Comparison of ENCODE assay signal across 15 cellular contexts in the genomic region with DNA sequence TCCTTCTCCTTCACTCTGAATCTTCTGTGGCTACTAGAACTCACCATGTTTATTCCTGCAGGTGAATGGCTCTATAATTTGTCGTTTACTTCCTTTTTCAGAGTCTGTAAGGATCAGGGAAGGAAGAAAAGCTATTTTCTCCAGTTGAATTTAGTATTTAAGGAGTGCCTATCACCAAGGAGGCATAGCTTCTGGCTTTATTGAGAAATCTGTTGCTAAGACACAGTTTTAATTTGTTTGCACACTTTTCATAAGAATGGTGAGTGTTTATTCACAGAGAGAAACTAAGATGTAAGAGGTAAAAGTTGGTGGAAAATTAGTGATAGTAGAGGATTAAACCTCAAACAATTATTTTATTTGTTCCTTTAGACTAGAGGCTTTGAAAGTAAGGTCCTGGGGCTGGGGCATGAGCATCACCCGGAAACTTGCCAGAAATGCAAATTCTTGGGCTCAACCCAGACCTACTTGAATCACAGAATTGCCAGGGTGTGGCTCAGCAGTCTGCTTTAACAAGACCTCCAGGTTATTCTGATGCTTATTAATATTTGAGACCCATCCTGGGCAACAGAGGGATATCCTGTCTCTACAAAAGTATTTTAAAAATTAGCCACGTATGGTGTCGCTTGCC.
A peak's percentile ranks its signal among the peaks of the same experiment; 100 is the strongest.
DNase-seq lines count a peak whose midpoint lies in the region; ATAC-seq and TF ChIP-seq lines count a peak whose summit lies in the region.
"Had no signal": no experiment of that assay in that cellular context is flagged by ENCODE, and none has a peak within 500 bp of the region (broad histone marks: within the 10 kb centered on the region; RNA-seq: fewer than 3 reads in every experiment).

No MANE protein-coding gene starts in this region.

- peak overlapping the region; percentile 47 for H3K27ac Mint-ChIP-seq in type B pancreatic cell
- no peak overlapping the region for H3K27ac Mint-ChIP-seq in immature natural killer cell
- H3K27ac Mint-ChIP-seq: CD8-positive, alpha-beta memory T cell; H9 had no signal

- H3K4me1 ChIP-seq in RWPE2 (ENCODE audit: insufficient read depth, poor library complexity, severe bottlenecking), result no peaks in the 10 kb centered on the region
- H3K4me1 ChIP-seq: BLaER1, Caco-2 had no signal

- no peak overlapping the region for H3K27ac ChIP-seq in RWPE2 (ENCODE audit: poor library complexity, severe bottlenecking)
- H3K27ac ChIP-seq: 22Rv1, BLaER1 had no signal

- intact Hi-C loops in left ventricle myocardium superior (cut with micrococcal nuclease), result no loop called here

- no peak overlapping the region for H3K4me3 Mint-ChIP-seq in type B pancreatic cell
- H3K4me3 Mint-ChIP-seq in immature natural killer cell, result no peak overlapping the region
- H3K4me3 Mint-ChIP-seq: CD8-positive, alpha-beta memory T cell; H9 had no signal

- H3K4me1 Mint-ChIP-seq in type B pancreatic cell (ENCODE audit: unreplicated experiment), result no peaks in the 10 kb centered on the region
- H3K4me1 Mint-ChIP-seq in immature natural killer cell, result no peaks in the 10 kb centered on the region
- H3K4me1 Mint-ChIP-seq: CD8-positive, alpha-beta memory T cell; H9 had no signal

- no peak overlapping the region for H3K4me3 ChIP-seq in RWPE2 (ENCODE audit: severe bottlenecking)
- H3K4me3 ChIP-seq: BLaER1 had no signal

- H3K27me3 Mint-ChIP-seq in type B pancreatic cell (peaks cover 6% of the 10 kb centered on the region), immature natural killer cell (ENCODE audit: low read depth in 3 of 3) (peaks cover 0 to 5% (median 2%) of the 10 kb centered on the region in 3 donors)

- TF ChIP-seq CTCF in RWPE2 (IDR thresholded peaks at IDR 0.05; ENCODE audit: poor library complexity, severe bottlenecking) (no peak), type B pancreatic cell (conservative IDR thresholded peaks at IDR 0.05) (no peak)

- H3K36me3 ChIP-seq in RWPE2 (ENCODE audit: low read depth), result no peaks in the 10 kb centered on the region
- H3K36me3 ChIP-seq: BLaER1 had no signal

- H3K9me3 ChIP-seq in RWPE2 (ENCODE audit: severe bottlenecking), result no peaks in the 10 kb centered on the region
- H3K9me3 ChIP-seq: BLaER1, Caco-2 had no signal

- H3K27me3 ChIP-seq in RWPE2 (ENCODE audit: insufficient read depth, poor library complexity, severe bottlenecking), result peaks cover 8% of the 10 kb centered on the region
- H3K27me3 ChIP-seq: BLaER1 had no signal

- H3K9me3 Mint-ChIP-seq in type B pancreatic cell (no peaks in the 10 kb centered on the region), immature natural killer cell (peaks cover 0 to 5% (median 0%) of the 10 kb centered on the region in 6 donors)

- H3K36me3 Mint-ChIP-seq in type B pancreatic cell (no peaks in the 10 kb centered on the region), immature natural killer cell (no peaks in the 10 kb centered on the region)

- ATAC-seq in RWPE2 (ENCODE audit: low read depth) (0 out of 3 replicates have a peak, but pooled peaks have one; percentile 23), esophagus mucosa (peak; percentile 46), left ventricle myocardium superior (no peak)

- peak; percentile 33 for DNase-seq in DMS 273 (lab: John Stamatoyannopoulos, UW; ENCODE audit: unreplicated experiment)
- no peak for DNase-seq in DMS 273 treated with DMSO at 0.1 percent for 48 hours (lab: John Stamatoyannopoulos, UW)
- DNase-seq in RWPE2 (ENCODE audit: low spot score), result no peak
- DNase-seq in type B pancreatic cell (ENCODE audit: extremely low spot score, unreplicated experiment), result no peak
- DNase-seq in immature natural killer cell, result no peak
- DNase-seq in left ventricle myocardium superior, result no peak
- DNase-seq in stimulated activated CD4-positive, alpha-beta T cell treated with anti-CD3 and anti-CD28 coated beads, Interleukin-4, amount 100 ng/mL, for 24 hours, result no peak
- DNase-seq: AML-193; Caco-2; CD8-positive, alpha-beta memory T cell; GOT3; H9 had no signal
